In genomic region chr17:75182319-75182568, GRCh38 we compare ENCODE assay signal across 1 cellular context.
TF ChIP-seq lines count a peak whose summit lies in the region.

No MANE protein-coding gene starts in this region.

TF ChIP-seq in H1, 55 proteins besides CTCF, POLR2A, EP300 and RAD21:
- no peak for TF ChIP-seq POU5F1 (IDR thresholded peaks at IDR 0.05; ENCODE audit: low read depth, low read length)
- peak; percentile 63 for TF ChIP-seq ASH2L (IDR thresholded peaks at IDR 0.05; ENCODE audit: low read length)
- TF ChIP-seq KDM4A (IDR thresholded peaks at IDR 0.05; ENCODE audit: low read depth, low read length, severe bottlenecking): peak; percentile 40
